8 cellular contexts compared by ENCODE assay signal in the genomic region with DNA sequence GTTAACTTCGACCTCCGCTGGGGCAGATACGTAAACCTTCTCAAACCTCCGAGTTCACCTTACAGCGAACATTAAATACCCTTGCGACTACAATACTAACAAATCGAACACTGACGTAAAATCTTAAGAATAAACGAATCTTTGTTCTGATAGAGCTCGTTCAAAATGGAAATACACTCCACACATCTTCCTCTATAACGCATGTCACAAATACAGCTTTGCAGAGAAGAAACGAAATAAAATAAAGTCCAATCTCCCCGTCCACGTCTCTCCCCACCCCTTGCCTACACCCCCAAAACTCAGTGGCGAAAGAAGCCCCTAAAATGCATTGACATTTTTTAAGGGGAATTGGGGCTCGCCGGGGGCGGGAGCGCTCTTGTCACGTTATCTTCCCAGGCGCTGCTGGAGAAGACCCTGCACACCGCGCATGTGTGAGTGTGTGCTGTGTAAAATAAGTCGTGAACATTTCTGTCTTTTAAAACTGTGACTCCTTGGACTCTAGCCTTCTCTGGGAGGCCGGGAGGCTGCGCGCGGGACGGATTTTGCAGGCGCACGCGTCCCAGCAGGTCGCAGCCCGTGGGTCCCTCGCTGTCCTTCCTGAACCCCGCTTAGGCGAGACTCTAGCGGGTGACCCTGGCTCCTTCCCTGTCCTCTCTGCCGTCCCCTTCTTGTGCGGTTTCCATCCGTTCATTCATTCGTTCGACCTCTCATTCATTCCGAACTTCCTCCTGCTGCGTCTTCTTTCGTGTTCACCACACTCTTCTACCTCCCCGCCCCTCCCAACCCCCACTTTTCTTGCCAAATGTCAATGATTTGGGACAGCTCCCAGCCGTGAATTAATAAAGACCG. TPM values are rescaled to one million over a fixed set of nuclear protein-coding genes. Genes with fewer than 3 reads are reported as not detected.
A peak's percentile ranks its signal among the peaks of the same experiment; 100 is the strongest.
DNase-seq lines count a peak whose midpoint lies in the region; ATAC-seq and TF ChIP-seq lines count a peak whose summit lies in the region.

No MANE protein-coding gene starts in this region.

- no peaks in the 10 kb centered on the region for H3K36me3 ChIP-seq in OCI-LY1 (ENCODE audit: insufficient read depth, low read length)
- no peaks in the 10 kb centered on the region for H3K36me3 ChIP-seq in skeletal muscle tissue (ENCODE audit: control insufficient read depth in 3 of 3, insufficient read depth in 3 of 3, low read length in 3 of 3)

- H3K4me2 ChIP-seq in OCI-LY1 (ENCODE audit: low read length), result no peak overlapping the region

- peak; percentile 19 for DNase-seq in NCI-H2227 (lab: John Stamatoyannopoulos, UW; ENCODE audit: unreplicated experiment)
- no peak for DNase-seq in NCI-H2227 treated with DMSO at 0.1 percent for 48 hours (lab: John Stamatoyannopoulos, UW)
- peak; percentile 18 for DNase-seq in glomerular visceral epithelial cell (ENCODE audit: extremely low spot score)
- no peak for DNase-seq in NCI-H2107 (lab: John Stamatoyannopoulos, UW)

- H3K9me2 ChIP-seq in OCI-LY1 (ENCODE audit: low read depth, low read length), result no peaks in the 10 kb centered on the region

- H3K9me3 ChIP-seq in OCI-LY1 (ENCODE audit: low read length) (no peaks in the 10 kb centered on the region; the same call in 1 of the 2 replicates), skeletal muscle tissue (ENCODE audit: control insufficient read depth in 3 of 3, low read length in 3 of 3) (peaks cover 0 to 6% (median 0%) of the 10 kb centered on the region in 3 donors)

- no peak for ATAC-seq in GM19328 (IDR thresholded peaks at IDR 0.05; ENCODE audit: unreplicated experiment)
- ATAC-seq in HG03280 (IDR thresholded peaks at IDR 0.05; ENCODE audit: unreplicated experiment), result no peak

- H3K27me3 ChIP-seq in OCI-LY1 (ENCODE audit: insufficient read depth, low read length) (no peaks in the 10 kb centered on the region), skeletal muscle tissue (ENCODE audit: control insufficient read depth in 3 of 3, insufficient read depth in 3 of 3, low read length in 3 of 3) (peaks cover 95 to 97% (median 96%) of the 10 kb centered on the region in 3 donors)

- no peaks in the 10 kb centered on the region for H4K20me1 ChIP-seq in OCI-LY1 (ENCODE audit: insufficient read depth, low read length)

- H2AFZ ChIP-seq in OCI-LY1 (ENCODE audit: low read length), result no peak overlapping the region

- no peaks in the 10 kb centered on the region for H3K79me2 ChIP-seq in OCI-LY1 (ENCODE audit: insufficient read depth, low read length)

- H3K9ac ChIP-seq in OCI-LY1 (ENCODE audit: low read length) (no peak overlapping the region), skeletal muscle tissue (ENCODE audit: low read depth in 1 of 3, low read length in 3 of 3) (peak overlapping the region in 1 of 3 donors; percentile 58)

- 0 out of 2 replicates have a peak, but pooled peaks cover 1% of the 10 kb centered on the region for H3F3A ChIP-seq in OCI-LY1 (ENCODE audit: insufficient read depth, low read length)

- peak overlapping the region; percentile 79 for H3K4me3 ChIP-seq in OCI-LY1 (ENCODE audit: low read depth, low read length, poor library complexity, severe bottlenecking)
- H3K4me3 ChIP-seq in skeletal muscle tissue (ENCODE audit: low read length in 3 of 3), result peak overlapping the region; percentile 58 to 70 (median 64)

- H3K27ac ChIP-seq in OCI-LY1 (ENCODE audit: low read depth, low read length, poor library complexity, severe bottlenecking) (no peak overlapping the region), skeletal muscle tissue (ENCODE audit: low read depth, low read length) (peak overlapping the region; percentile 68)

- TF ChIP-seq CTCF in OCI-LY1 (IDR thresholded peaks at IDR 0.05; ENCODE audit: low read length), result no peak

- peaks cover 24% of the 10 kb centered on the region for H3K4me1 ChIP-seq in OCI-LY1 (ENCODE audit: insufficient read depth, low read length, severe bottlenecking)
- H3K4me1 ChIP-seq in skeletal muscle tissue (ENCODE audit: control insufficient read depth in 3 of 3, insufficient read depth in 3 of 3, low read length in 3 of 3), result peaks cover 33 to 49% (median 43%) of the 10 kb centered on the region in 3 donors

RNA-seq across cellular contexts. Expression of gene NRN1, which starts 2.4 kb away (rescaled TPM):
- 13.6 TPM for total RNA-seq in skeletal muscle tissue

Comparison
In these comparisons a context has a peak if more than half of its experiments do, and no peak if none do; other contexts are left out.
1. DNase-seq: peak in NCI-H2227 (single experiment) and glomerular visceral epithelial cell (single experiment); none in NCI-H2227 treated with DMSO at 0.1 percent for 48 hours (single experiment) and NCI-H2107 (single experiment).